1 cellular context compared by ENCODE assay signal in the genomic region with DNA sequence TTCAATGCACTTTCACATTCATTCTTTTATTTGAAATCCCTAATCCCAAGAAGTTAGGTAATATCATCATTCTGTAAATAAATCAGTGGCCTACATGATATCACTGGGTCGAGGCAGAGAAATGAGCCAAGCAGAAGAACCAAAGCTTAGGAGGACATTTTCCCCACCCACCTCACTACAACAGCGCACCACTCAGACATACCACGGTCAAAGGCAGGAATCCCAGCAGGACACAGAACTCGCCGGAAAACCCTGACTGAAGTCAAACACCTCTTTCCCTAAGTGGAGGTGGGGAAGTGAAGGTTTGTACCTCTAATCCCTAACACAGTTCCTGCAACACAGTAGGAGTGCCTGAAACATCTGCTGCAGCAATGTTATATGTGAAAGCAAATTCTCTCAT.
TF ChIP-seq lines count a peak whose summit lies in the region.

No MANE protein-coding gene starts in this region.

TF ChIP-seq in SK-N-SH, 30 proteins besides CTCF, POLR2A, EP300 and RAD21 (continued from another document):
- TF ChIP-seq, protein P1, sequence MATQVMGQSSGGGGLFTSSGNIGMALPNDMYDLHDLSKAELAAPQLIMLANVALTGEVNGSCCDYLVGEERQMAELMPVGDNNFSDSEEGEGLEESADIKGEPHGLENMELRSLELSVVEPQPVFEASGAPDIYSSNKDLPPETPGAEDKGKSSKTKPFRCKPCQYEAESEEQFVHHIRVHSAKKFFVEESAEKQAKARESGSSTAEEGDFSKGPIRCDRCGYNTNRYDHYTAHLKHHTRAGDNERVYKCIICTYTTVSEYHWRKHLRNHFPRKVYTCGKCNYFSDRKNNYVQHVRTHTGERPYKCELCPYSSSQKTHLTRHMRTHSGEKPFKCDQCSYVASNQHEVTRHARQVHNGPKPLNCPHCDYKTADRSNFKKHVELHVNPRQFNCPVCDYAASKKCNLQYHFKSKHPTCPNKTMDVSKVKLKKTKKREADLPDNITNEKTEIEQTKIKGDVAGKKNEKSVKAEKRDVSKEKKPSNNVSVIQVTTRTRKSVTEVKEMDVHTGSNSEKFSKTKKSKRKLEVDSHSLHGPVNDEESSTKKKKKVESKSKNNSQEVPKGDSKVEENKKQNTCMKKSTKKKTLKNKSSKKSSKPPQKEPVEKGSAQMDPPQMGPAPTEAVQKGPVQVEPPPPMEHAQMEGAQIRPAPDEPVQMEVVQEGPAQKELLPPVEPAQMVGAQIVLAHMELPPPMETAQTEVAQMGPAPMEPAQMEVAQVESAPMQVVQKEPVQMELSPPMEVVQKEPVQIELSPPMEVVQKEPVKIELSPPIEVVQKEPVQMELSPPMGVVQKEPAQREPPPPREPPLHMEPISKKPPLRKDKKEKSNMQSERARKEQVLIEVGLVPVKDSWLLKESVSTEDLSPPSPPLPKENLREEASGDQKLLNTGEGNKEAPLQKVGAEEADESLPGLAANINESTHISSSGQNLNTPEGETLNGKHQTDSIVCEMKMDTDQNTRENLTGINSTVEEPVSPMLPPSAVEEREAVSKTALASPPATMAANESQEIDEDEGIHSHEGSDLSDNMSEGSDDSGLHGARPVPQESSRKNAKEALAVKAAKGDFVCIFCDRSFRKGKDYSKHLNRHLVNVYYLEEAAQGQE (IDR thresholded peaks at IDR 0.05; ENCODE audit: low read depth, low read length), result no peak
- TF ChIP-seq FOXJ3 (CRISPR knock-in tag; IDR thresholded peaks at IDR 0.05), result no peak
- TF ChIP-seq IRF3 (IDR thresholded peaks at IDR 0.05; ENCODE audit: low read depth, low read length), result no peak
- TF ChIP-seq MEF2A (IDR thresholded peaks at IDR 0.05; ENCODE audit: borderline replicate concordance, low read depth), result no peak
- TF ChIP-seq YY1 (IDR thresholded peaks at IDR 0.05; ENCODE audit: low read depth), result no peak
- no peak for TF ChIP-seq CHD2 (IDR thresholded peaks at IDR 0.05; ENCODE audit: low read length, partially characterized antibody)
- no peak for TF ChIP-seq NRF1 (IDR thresholded peaks at IDR 0.05; ENCODE audit: low read depth, low read length)
- no peak for TF ChIP-seq TAF1 (IDR thresholded peaks at IDR 0.05; ENCODE audit: borderline replicate concordance, low read depth, low read length)
TF ChIP-seq in SK-N-SH: peak in this region for 0.
